Comparison of ENCODE assay signal across 28 cellular contexts in genomic region chr11:66294626-66295620, GRCh38. TPM values are rescaled to one million over a fixed set of nuclear protein-coding genes. Genes with fewer than 3 reads are reported as not detected.
"Had no signal": no experiment of that assay in that cellular context is flagged by ENCODE, and none has a peak within 500 bp of the region (broad histone marks: within the 10 kb centered on the region; RNA-seq: fewer than 3 reads in every experiment).

No MANE protein-coding gene starts in this region.

- H3K36me3 ChIP-seq: left ventricle myocardium inferior, lower lobe of right lung, neural progenitor cell, spleen, stomach, thyroid gland, upper lobe of left lung, uterus had no signal

- DNase-seq: erythroblast; foreskin keratinocyte; head of caudate nucleus; kidney; left cardiac atrium; left ventricle myocardium inferior; lower lobe of right lung; natural killer cell; psoas muscle; retina; spleen; stimulated activated CD4-positive, alpha-beta T cell treated with anti-CD3 and anti-CD28 coated beads, Interleukin-15, amount 100 ng/mL, for 24 hours; stimulated activated CD4-positive, alpha-beta T cell treated with anti-CD3 and anti-CD28 coated beads, Interleukin-1b, Interleukin-23, amount 100 ng/mL, for 48 hours; stimulated activated CD4-positive, alpha-beta T cell treated with anti-CD3 and anti-CD28 coated beads, Interleukin-4, amount 100 ng/mL, for 24 hours; stomach; thyroid gland; uterus had no signal

- H3K79me2 ChIP-seq: hepatocyte had no signal

- FAIRE-seq: endothelial cell of umbilical vein, kidney had no signal

- H3K4me1 ChIP-seq: foreskin keratinocyte had no signal

- H2AFZ ChIP-seq: hepatocyte, neural progenitor cell had no signal

- H3K4me3 ChIP-seq: hepatocyte, left ventricle myocardium inferior, lower lobe of right lung, neural progenitor cell, psoas muscle, spleen, stomach, thyroid gland, upper lobe of left lung, uterus had no signal

- H3K9me3 Mint-ChIP-seq: memory B cell; mesothelial cell of epicardium; natural killer cell; stimulated activated memory B cell treated with anti-CD40 and anti-IgM and Interleukin-4, amounts not matched to agents 10 μg/mL and 1 μg/mL and 100 μg/mL, for 72 hours had no signal

- H3K4me2 ChIP-seq: hepatocyte, neural progenitor cell had no signal

- H3K9ac ChIP-seq: neural progenitor cell had no signal

- H3K27ac Mint-ChIP-seq: memory B cell; mesothelial cell of epicardium; natural killer cell; neural progenitor cell; stimulated activated memory B cell treated with anti-CD40 and anti-IgM and Interleukin-4, amounts not matched to agents 10 μg/mL and 1 μg/mL and 100 μg/mL, for 72 hours had no signal

- H3K36me3 Mint-ChIP-seq: memory B cell; mesothelial cell of epicardium; natural killer cell; neural progenitor cell; stimulated activated memory B cell treated with anti-CD40 and anti-IgM and Interleukin-4, amounts not matched to agents 10 μg/mL and 1 μg/mL and 100 μg/mL, for 72 hours had no signal

- H3K4me3 Mint-ChIP-seq: memory B cell; mesothelial cell of epicardium; natural killer cell; neural progenitor cell; stimulated activated memory B cell treated with anti-CD40 and anti-IgM and Interleukin-4, amounts not matched to agents 10 μg/mL and 1 μg/mL and 100 μg/mL, for 72 hours had no signal

- ATAC-seq: foreskin keratinocyte; left cardiac atrium; lower lobe of right lung; natural killer cell; psoas muscle; sciatic nerve; stimulated activated memory B cell treated with anti-CD40 and anti-IgM and Interleukin-4, amounts not matched to agents 10 μg/mL and 1 μg/mL and 100 μg/mL, for 72 hours had no signal

- H3K9me3 ChIP-seq: left ventricle myocardium inferior, lower lobe of right lung, psoas muscle, spleen, stomach, thyroid gland, upper lobe of left lung, uterus had no signal

- H3K27ac ChIP-seq: foreskin keratinocyte, hepatocyte, left ventricle myocardium inferior, lower lobe of right lung, neural progenitor cell, psoas muscle, spleen, stomach, thyroid gland, upper lobe of left lung, uterus had no signal

RNA-seq across cellular contexts. Expression of gene TMEM151A, which starts 3.2 kb away (rescaled TPM):
- total RNA-seq: endothelial cell of umbilical vein, left ventricle myocardium inferior, lower lobe of right lung, natural killer cell, psoas muscle, skeletal muscle tissue had no signal
- polyA plus RNA-seq: endothelial cell of umbilical vein had no signal

RNA-seq across cellular contexts. Expression of gene CNIH2, which starts 16.9 kb away (rescaled TPM):
- total RNA-seq: left cardiac atrium, left ventricle myocardium inferior, omental fat pad, psoas muscle, skeletal muscle tissue, stomach, thyroid gland had no signal

RNA-seq across cellular contexts. Expression of gene CD248, which starts 21.9 kb away (rescaled TPM):
- total RNA-seq: endothelial cell of umbilical vein, foreskin keratinocyte, myocyte had no signal
